ENCODE assay signal across 20 cellular contexts in the genomic region with DNA sequence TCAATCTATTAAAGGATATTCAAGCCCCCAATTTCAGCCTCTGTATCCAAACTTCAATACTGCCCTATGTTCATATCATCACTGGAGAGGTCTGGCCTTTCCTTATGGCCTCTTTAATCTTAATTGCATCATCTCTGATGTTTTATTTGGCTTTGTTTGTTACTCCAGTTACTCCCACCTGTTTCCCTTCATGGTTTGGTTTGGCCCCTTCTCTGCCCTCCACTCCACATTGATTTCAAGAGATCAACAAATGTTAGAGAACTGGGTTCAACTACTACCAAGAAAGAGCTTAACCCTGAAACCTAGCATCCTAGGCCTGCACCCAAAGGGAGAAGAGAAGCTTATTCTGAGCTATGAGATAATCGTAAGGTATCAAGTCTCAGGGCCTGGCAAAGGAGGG.
DNase-seq lines count a peak whose midpoint lies in the region; ATAC-seq and TF ChIP-seq lines count a peak whose summit lies in the region.
"Had no signal": no experiment of that assay in that cellular context is flagged by ENCODE, and none has a peak within 500 bp of the region (broad histone marks: within the 10 kb centered on the region; RNA-seq: fewer than 3 reads in every experiment).

No MANE protein-coding gene starts in this region.

- no peak for TF ChIP-seq POLR2A in gastrocnemius medialis (IDR thresholded peaks at IDR 0.05)
- TF ChIP-seq POLR2A in erythroblast (IDR thresholded peaks at IDR 0.05; ENCODE audit: low read length) = no peak

- H3K4me1 ChIP-seq in A673 (ENCODE audit: insufficient read depth, low read length, poor library complexity, severe bottlenecking) = peaks cover 16% of the 10 kb centered on the region
- peaks cover 45% of the 10 kb centered on the region for H3K4me1 ChIP-seq in adipocyte (ENCODE audit: control insufficient read depth, insufficient read depth, low read length)
- H3K4me1 ChIP-seq in gastrocnemius medialis = peaks cover 0 to 19% of the 10 kb centered on the region in 2 donors
- H3K4me1 ChIP-seq: ascending aorta, BLaER1, parathyroid adenoma had no signal

- TF ChIP-seq CTCF in A673 (conservative IDR thresholded peaks at IDR 0.05; ENCODE audit: low read depth, low read length) (no peak), gastrocnemius medialis (IDR thresholded peaks at IDR 0.05 in 4 of 5, conservative IDR thresholded peaks at IDR 0.05 in 1 of 5) (no peak)

- H3K36me3 ChIP-seq in A673 (ENCODE audit: insufficient read depth, low read length, poor library complexity, severe bottlenecking) = no peaks in the 10 kb centered on the region
- H3K36me3 ChIP-seq in adipocyte (ENCODE audit: control insufficient read depth, insufficient read depth, low read length, severe bottlenecking) = peaks cover 10% of the 10 kb centered on the region
- H3K36me3 ChIP-seq in gastrocnemius medialis = no peaks in the 10 kb centered on the region
- H3K36me3 ChIP-seq: ascending aorta, BLaER1 had no signal

- H3K4me3 ChIP-seq in A673 (ENCODE audit: low read depth, low read length, poor library complexity, severe bottlenecking) = no peak overlapping the region
- peak overlapping the region; percentile 9 for H3K4me3 ChIP-seq in adipocyte (ENCODE audit: low read length)
- no peak overlapping the region for H3K4me3 ChIP-seq in gastrocnemius medialis
- H3K4me3 ChIP-seq: ascending aorta, BLaER1 had no signal

- H3K9me3 ChIP-seq in A673 (ENCODE audit: low read depth, low read length, poor library complexity, severe bottlenecking) (no peaks in the 10 kb centered on the region), adipocyte (ENCODE audit: control insufficient read depth, low read length) (no peaks in the 10 kb centered on the region), gastrocnemius medialis (no peaks in the 10 kb centered on the region)
- H3K9me3 ChIP-seq: ascending aorta, BLaER1 had no signal

- ATAC-seq in Right ventricle myocardium superior (ENCODE audit: poor library complexity) = peak; percentile 24
- ATAC-seq in gastrocnemius medialis = peak; percentile 12 to 33
- ATAC-seq: activated CD4-positive, alpha-beta T cell treated with anti-CD3 and anti-CD28 coated beads for 36 hours; activated T-cell treated with anti-CD3 and anti-CD28 coated beads, Interleukin-2, amount 50 U/mL, for 72 hours; natural killer cell; stimulated activated naive CD8-positive, alpha-beta T cell treated with anti-CD3 and anti-CD28 coated beads, Interleukin-15, amount 100 ng/mL, for 72 hours had no signal

- BruUV-seq in A673 (replicated peaks; lab: Mats Ljungman, UMichigan) = no TSS peak

- peak overlapping the region; percentile 68 for H3K9ac ChIP-seq in adipocyte (ENCODE audit: low read length)
- H3K9ac ChIP-seq: BLaER1, parathyroid adenoma had no signal

- in situ Hi-C loops in gastrocnemius medialis (cut with MboI; ENCODE audit: low sequenced_read_pairs in 4 of 4) = no loop called here

- CTCF ChIA-PET in A673 (lab: Charles Lee) = no interaction called here

- H3K27ac ChIP-seq in A673 (ENCODE audit: low read depth, low read length, poor library complexity, severe bottlenecking) = peak overlapping the region; percentile 11
- peak overlapping the region; percentile 54 to 76 (median 69) for H3K27ac ChIP-seq in gastrocnemius medialis
- H3K27ac ChIP-seq: ascending aorta, BLaER1, foreskin keratinocyte, parathyroid adenoma had no signal

- POLR2A ChIA-PET in A673 (lab: Charles Lee; ENCODE audit: low non-redundant PET) = no interaction called here

- no peaks in the 10 kb centered on the region for H3K27me3 ChIP-seq in A673 (replicated peaks; ENCODE audit: insufficient read depth, low read depth, low read length, poor library complexity)
- no peaks in the 10 kb centered on the region for H3K27me3 ChIP-seq in adipocyte (replicated peaks; ENCODE audit: control insufficient read depth, insufficient read depth, low read length)
- no peaks in the 10 kb centered on the region for H3K27me3 ChIP-seq in gastrocnemius medialis
- H3K27me3 ChIP-seq: ascending aorta, BLaER1, foreskin keratinocyte had no signal

- no peak for DNase-seq in A673 (ENCODE audit: low spot score)
- DNase-seq in adipocyte (ENCODE audit: low read depth) = no peak
- no peak for DNase-seq in Right ventricle myocardium superior
- DNase-seq in gastrocnemius medialis = no peak
- DNase-seq in DMS53 treated with DMSO at 0.1 percent for 48 hours (lab: John Stamatoyannopoulos, UW; ENCODE audit: unreplicated experiment) = no peak
- DNase-seq in glomerular visceral epithelial cell (ENCODE audit: extremely low spot score) = no peak
- no peak for DNase-seq in erythroblast (lab: John Stamatoyannopoulos, UW)
- no peak for DNase-seq in CD1c-positive myeloid dendritic cell (ENCODE audit: extremely low spot score)
- DNase-seq: activated CD4-positive, alpha-beta T cell treated with anti-CD3 and anti-CD28 coated beads for 36 hours; activated naive CD4-positive, alpha-beta T cell treated with anti-CD3 and anti-CD28 coated beads, Interleukin-2, amount 50 U/mL, for 16 hours; activated T-cell treated with anti-CD3 and anti-CD28 coated beads, Interleukin-2, amount 50 U/mL, for 72 hours; Calu3; natural killer cell; NCI-H524; stimulated activated CD4-positive, alpha-beta T cell treated with anti-CD3 and anti-CD28 coated beads, Interleukin-4, amount 100 ng/mL, for 24 hours; stimulated activated naive CD8-positive, alpha-beta T cell treated with anti-CD3 and anti-CD28 coated beads, Interleukin-15, amount 100 ng/mL, for 72 hours had no signal

- intact Hi-C loops in A673 (cut with micrococcal nuclease; ENCODE audit: unreplicated experiment) = no loop called here
- intact Hi-C loops in Right ventricle myocardium superior (cut with DNase I) = no loop called here
- intact Hi-C loops in gastrocnemius medialis (cut with DNase I; ENCODE audit: low total_unique reads) = loop anchor here (5.0 kb wide), 1 partner anchor 33 kb away; no protein-coding TSS in a partner anchor
